Comparison of ENCODE assay signal across 13 cellular contexts in the genomic region with DNA sequence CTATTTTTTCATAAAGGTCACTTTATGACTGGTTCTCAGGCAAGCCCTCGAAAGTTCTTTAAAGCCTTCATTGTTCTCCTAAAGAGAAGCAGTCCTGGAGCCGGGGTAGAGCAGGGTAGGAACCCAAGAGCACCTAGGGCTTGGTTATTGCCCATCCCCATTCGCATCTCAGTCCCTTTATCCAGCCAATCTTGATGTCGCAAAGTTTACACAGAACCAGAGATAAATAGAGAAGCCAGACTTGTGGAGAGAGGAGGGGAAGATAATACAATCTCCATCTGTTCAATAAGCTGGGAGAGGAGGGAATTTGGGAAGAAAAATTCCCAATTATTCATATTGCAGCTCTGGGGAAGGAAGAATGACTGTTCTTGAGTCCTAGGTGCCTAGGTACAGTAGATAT.
"Had no signal": no experiment of that assay in that cellular context is flagged by ENCODE, and none has a peak within 500 bp of the region (broad histone marks: within the 10 kb centered on the region; RNA-seq: fewer than 3 reads in every experiment).

No MANE protein-coding gene starts in this region.

- ATAC-seq: activated CD4-positive, alpha-beta T cell treated with anti-CD3 and anti-CD28 coated beads for 36 hours; effector memory CD8-positive, alpha-beta T cell; WTC11 had no signal

- DNase-seq: activated CD4-positive, alpha-beta memory T cell treated with anti-CD3 and anti-CD28 coated beads for 36 hours; activated CD4-positive, alpha-beta T cell treated with anti-CD3 and anti-CD28 coated beads for 36 hours; activated T-cell treated with anti-CD3 and anti-CD28 coated beads for 4 hours; effector memory CD8-positive, alpha-beta T cell; hippocampal formation; islet precursor cell; naive thymus-derived CD4-positive, alpha-beta T cell; stimulated activated CD4-positive, alpha-beta T cell treated with anti-CD3 and anti-CD28 coated beads, Interleukin-15, amount 100 ng/mL, for 24 hours; stimulated activated CD4-positive, alpha-beta T cell treated with anti-CD3 and anti-CD28 coated beads, Interleukin-2, amount 100 ng/mL, for 48 hours; upper lobe of left lung had no signal

- H3K4me1 ChIP-seq: prostate gland had no signal

- H3K27me3 ChIP-seq: neural progenitor cell, upper lobe of left lung had no signal

- H3K27ac ChIP-seq: neural progenitor cell, prostate gland, upper lobe of left lung had no signal

- H2AFZ ChIP-seq: neural progenitor cell had no signal

- H3K9me3 ChIP-seq: prostate gland, upper lobe of left lung had no signal

- H3K36me3 ChIP-seq: neural progenitor cell, prostate gland, upper lobe of left lung had no signal

- H3K4me2 ChIP-seq: neural progenitor cell had no signal

- H3K4me3 ChIP-seq: neural progenitor cell, prostate gland, upper lobe of left lung had no signal
